In genomic region chr13:113150545-113151365, GRCh38 we compare ENCODE assay signal across 1 cellular context.
TF ChIP-seq lines count a peak whose summit lies in the region.

No MANE protein-coding gene starts in this region.

TF ChIP-seq in HEK293, 187 proteins besides CTCF, POLR2A, EP300 and RAD21:
- TF ChIP-seq ZNF660 (tag by site-specific recombination; IDR thresholded peaks at IDR 0.05) (no peak), RBAK (tag by site-specific recombination; IDR thresholded peaks at IDR 0.05) (no peak), ZBTB21 (tag by site-specific recombination; IDR thresholded peaks at IDR 0.05) (no peak), ZBTB17 (tag by site-specific recombination; IDR thresholded peaks at IDR 0.05) (peak; percentile 47), ZNF138 (tag by site-specific recombination; IDR thresholded peaks at IDR 0.05; ENCODE audit: borderline replicate concordance) (no peak)
